ENCODE assay signal across 17 cellular contexts in the genomic region with DNA sequence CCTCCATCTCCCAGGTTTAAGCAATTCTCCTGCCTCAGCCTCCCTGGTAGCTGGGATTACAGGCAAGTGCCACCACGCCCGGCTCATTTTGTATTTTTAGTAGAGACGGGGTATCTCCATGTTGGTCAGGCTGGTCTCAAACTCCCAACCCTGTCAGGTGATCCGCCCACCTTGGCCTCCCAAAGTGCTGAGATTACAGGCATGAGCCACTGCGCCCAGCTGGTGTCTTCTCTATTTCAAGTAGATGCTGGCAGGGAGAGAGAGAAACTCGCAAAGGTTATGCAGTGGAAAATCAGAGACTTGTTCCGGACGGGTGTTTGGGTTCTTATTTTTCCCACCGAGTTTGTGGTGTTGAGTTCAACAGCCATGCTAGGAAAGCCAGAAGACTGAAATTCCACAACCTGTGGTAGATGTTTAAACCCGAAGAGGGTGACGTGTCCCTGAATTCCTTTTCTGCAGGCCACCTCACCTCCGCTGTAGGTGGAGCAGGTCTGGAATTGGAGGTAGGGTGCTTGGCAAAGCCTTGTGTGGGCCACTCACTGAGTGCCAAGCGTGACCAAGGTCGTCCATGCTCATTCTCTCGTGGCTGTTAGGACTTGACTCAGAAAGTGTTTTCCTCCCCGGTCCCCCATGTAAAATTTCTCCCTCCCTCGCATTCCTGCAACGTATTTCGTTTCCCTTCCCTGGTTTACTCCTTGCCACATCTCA. TPM values are rescaled to one million over a fixed set of nuclear protein-coding genes. Genes with fewer than 3 reads are reported as not detected.
A peak's percentile ranks its signal among the peaks of the same experiment; 100 is the strongest.
DNase-seq lines count a peak whose midpoint lies in the region; ATAC-seq, FAIRE-seq and TF ChIP-seq lines count a peak whose summit lies in the region.
"Had no signal": no experiment of that assay in that cellular context is flagged by ENCODE, and none has a peak within 500 bp of the region (broad histone marks: within the 10 kb centered on the region; RNA-seq: fewer than 3 reads in every experiment).

No MANE protein-coding gene starts in this region.

- WGBS in pancreas, 2 donors: 21 to 23% methylated on average over 19 of the region's 19 CpGs
- WGBS in small intestine, 3 donors: 81 to 89% (median 89%) methylated on average over 19 of the region's 19 CpGs

- H3K4me1 ChIP-seq in PC-9 (replicated peaks; ENCODE audit: insufficient read depth) (peaks cover 19% of the 10 kb centered on the region; the same call in 1 of the 2 replicates), pancreas (peaks cover 10 to 17% (median 16%) of the 10 kb centered on the region in 3 donors), small intestine (ENCODE audit: control insufficient read depth in 2 of 2, insufficient read depth in 1 of 2, low read depth in 1 of 2, low read length in 1 of 2) (peaks cover 0 to 4% of the 10 kb centered on the region in 2 donors)
- H3K4me1 ChIP-seq: BE2C had no signal

- no peaks in the 10 kb centered on the region for H3K36me3 ChIP-seq in PC-9 (ENCODE audit: low read depth)
- no peaks in the 10 kb centered on the region for H3K36me3 ChIP-seq in kidney epithelial cell (ENCODE audit: control insufficient read depth, insufficient read depth, low read length)
- no peaks in the 10 kb centered on the region for H3K36me3 ChIP-seq in pancreas
- H3K36me3 ChIP-seq in small intestine (ENCODE audit: control insufficient read depth in 2 of 2, insufficient read depth in 2 of 2, low read length in 2 of 2): no peaks in the 10 kb centered on the region
- H3K36me3 ChIP-seq: BE2C, SJCRH30 had no signal

- CTCF ChIA-PET in PC-9 (lab: Charles Lee): no interaction called here

- H3K4me3 ChIP-seq in PC-9 (no peak overlapping the region), kidney epithelial cell (ENCODE audit: low read depth, low read length) (no peak overlapping the region), pancreas (no peak overlapping the region), small intestine (ENCODE audit: low read depth in 1 of 2, low read length in 2 of 2) (no peak overlapping the region)
- H3K4me3 ChIP-seq: SJCRH30 had no signal

- POLR2A ChIA-PET in PC-9 (lab: Charles Lee; ENCODE audit: unreplicated experiment): no interaction called here

- peaks cover 13% of the 10 kb centered on the region; the same call in 1 of the 2 replicates for H3F3A ChIP-seq in PC-9 (ENCODE audit: insufficient read depth, low read depth)

- H3K9me2 ChIP-seq in PC-9 (ENCODE audit: insufficient read depth): no peaks in the 10 kb centered on the region

- H3K79me2 ChIP-seq in PC-9 (ENCODE audit: low read depth): no peaks in the 10 kb centered on the region

- FAIRE-seq in pancreas (lab: Jason Lieb, UNC) (no peak), small intestine (lab: Jason Lieb, UNC) (no peak)
- FAIRE-seq: H1 had no signal

- no peak overlapping the region for H2AFZ ChIP-seq in PC-9

- TSS peak; percentile 80 for BruUV-seq in PC-9 (replicated peaks; lab: Mats Ljungman, UMichigan)

- no peak overlapping the region for H3K4me2 ChIP-seq in PC-9

- no peaks in the 10 kb centered on the region for H3K9me3 ChIP-seq in PC-9 (ENCODE audit: insufficient read depth, low read depth)
- H3K9me3 ChIP-seq in pancreas: no peaks in the 10 kb centered on the region
- H3K9me3 ChIP-seq in small intestine (ENCODE audit: control insufficient read depth, low read depth): no peaks in the 10 kb centered on the region
- H3K9me3 ChIP-seq: BE2C, SJCRH30 had no signal

- ATAC-seq in pancreas: peak; percentile 75 to 85 (median 78)

- TF ChIP-seq CTCF in PC-9 (conservative IDR thresholded peaks at IDR 0.05) (no peak), kidney epithelial cell (IDR thresholded peaks at IDR 0.05; ENCODE audit: insufficient read depth, low read length, poor library complexity, severe bottlenecking) (no peak), pancreas (IDR thresholded peaks at IDR 0.05) (no peak)

- no peak overlapping the region for H3K27ac ChIP-seq in PC-9
- peak overlapping the region; percentile 71 to 80 (median 76) for H3K27ac ChIP-seq in pancreas
- no peak overlapping the region for H3K27ac ChIP-seq in small intestine (ENCODE audit: low read depth in 1 of 2, low read length in 1 of 2)
- H3K27ac ChIP-seq: SJCRH30 had no signal

- peak in 1 of 2 experiments; percentile 59 for DNase-seq in PC-9
- peak; percentile 83 for DNase-seq in kidney epithelial cell (ENCODE audit: low read depth)
- DNase-seq in pancreas: peak in 3 of 6 donors; percentile 64 to 77 (median 68)
- DNase-seq in NCI-H2171 (lab: John Stamatoyannopoulos, UW): no peak
- no peak for DNase-seq in DMS153 (lab: John Stamatoyannopoulos, UW)
- DNase-seq in EL: no peak
- DNase-seq in small intestine: no peak
- DNase-seq: BE2C, HFFc6, Karpas-422, MM.1S, NCI-H1105, NCI-H187, NCI-H2171 treated with DMSO at 0.1 percent for 48 hours, NCI-H510A, SJCRH30 had no signal

- H3K27me3 ChIP-seq in PC-9 (ENCODE audit: insufficient read depth, low read depth) (no peaks in the 10 kb centered on the region), kidney epithelial cell (ENCODE audit: control insufficient read depth, insufficient read depth, low read length) (no peaks in the 10 kb centered on the region), pancreas (no peaks in the 10 kb centered on the region), small intestine (ENCODE audit: control insufficient read depth in 2 of 2, insufficient read depth in 2 of 2, low read length in 2 of 2) (no peaks in the 10 kb centered on the region)
- H3K27me3 ChIP-seq: SJCRH30 had no signal

- H4K20me1 ChIP-seq in PC-9 (ENCODE audit: insufficient read depth): no peaks in the 10 kb centered on the region

- intact Hi-C loops in PC-9 (cut with micrococcal nuclease; ENCODE audit: unreplicated experiment): no loop called here
- intact Hi-C loops in pancreas (cut with DNase I): no loop called here

RNA-seq across cellular contexts. Expression of gene ZDHHC7, which starts 7.3 kb away (rescaled TPM):
- total RNA-seq in PC-9 (2021) (79.3 and 85.1 TPM in 2 replicates), kidney epithelial cell (53.4 and 62.0 TPM in 2 replicates), pancreas (10 to 100 TPM; 10.7 to 28.8 (median 15.6) TPM)
- polyA plus RNA-seq in pancreas (10 to 100 TPM; 17.8 to 22.7 TPM), small intestine (10 to 100 TPM; 16.5 to 30.4 (median 23.9) TPM)

RNA-seq across cellular contexts. Expression of gene KIAA0513, which starts 8.9 kb away (rescaled TPM):
- total RNA-seq in PC-9 (2021) (4.2 and 4.3 TPM in 2 replicates), kidney epithelial cell (1.7 and 1.9 TPM in 2 replicates), pancreas (10 to 100 TPM; 11.3 to 22.1 (median 17.0) TPM)
- polyA plus RNA-seq in pancreas (1 to 10 TPM; 3.5 to 7.7 TPM), small intestine (1 to 10 TPM; 2.9 to 8.1 (median 4.6) TPM)

Comparison
In these comparisons a context has a peak if more than half of its experiments do, and no peak if none do; other contexts are left out.
1. H3K27ac ChIP-seq: peak in pancreas (4 of 4); none in PC-9 (single experiment) and small intestine (0 of 2).